In genomic region chr22:24497879-24498278, GRCh38 we compare ENCODE assay signal across 27 cellular contexts. TPM values are rescaled to one million over a fixed set of nuclear protein-coding genes. Genes with fewer than 3 reads are reported as not detected.
DNase-seq lines count a peak whose midpoint lies in the region; FAIRE-seq and TF ChIP-seq lines count a peak whose summit lies in the region.
"Had no signal": no experiment of that assay in that cellular context is flagged by ENCODE, and none has a peak within 500 bp of the region (broad histone marks: within the 10 kb centered on the region; RNA-seq: fewer than 3 reads in every experiment).

No MANE protein-coding gene starts in this region.

- no peaks in the 10 kb centered on the region for H3K36me3 ChIP-seq in suprapubic skin
- H3K36me3 ChIP-seq: ovary, spleen, stomach, WERI-Rb-1 had no signal

- no peak for TF ChIP-seq POLR2A in suprapubic skin (IDR thresholded peaks at IDR 0.05)

- TF ChIP-seq CTCF in AG10803 (conservative IDR thresholded peaks at IDR 0.05; ENCODE audit: low read length) (no peak), suprapubic skin (IDR thresholded peaks at IDR 0.05) (no peak)

- peaks cover 19% of the 10 kb centered on the region for H3K27me3 ChIP-seq in suprapubic skin
- H3K27me3 ChIP-seq: ovary had no signal

- FAIRE-seq in RCC 7860 (lab: Jason Lieb, UNC), result no peak
- FAIRE-seq: K562 had no signal

- no peak overlapping the region for H3K27ac ChIP-seq in suprapubic skin
- H3K27ac ChIP-seq: ovary, stomach, WERI-Rb-1 had no signal

- H3K4me3 ChIP-seq in AG10803 (ENCODE audit: low read length) (no peak overlapping the region), suprapubic skin (no peak overlapping the region)
- H3K4me3 ChIP-seq: K562, ovary, spleen, stomach had no signal

- 68% methylated on average over 2 of the region's 2 CpGs for WGBS in suprapubic skin

- H3K9me3 ChIP-seq in suprapubic skin, result no peaks in the 10 kb centered on the region
- H3K9me3 ChIP-seq: ovary, spleen, stomach had no signal

- peak; percentile 42 for DNase-seq in AG10803 (ENCODE audit: low read depth)
- peak; percentile 81 for DNase-seq in GF-D8 (lab: John Stamatoyannopoulos, UW)
- peak; percentile 45 to 67 for DNase-seq in NOMO-1 (lab: John Stamatoyannopoulos, UW; ENCODE audit: unreplicated experiment in 2 of 2)
- peak; percentile 29 for DNase-seq in amniotic epithelial cell (ENCODE audit: low read depth)
- no peak for DNase-seq in RCC 7860 (ENCODE audit: low spot score)
- DNase-seq in cerebellar cortex (ENCODE audit: low spot score), result no peak
- DNase-seq in suprapubic skin (ENCODE audit: low spot score in 2 of 2), result no peak
- DNase-seq in DMS79 treated with DMSO at 0.1 percent for 48 hours (lab: John Stamatoyannopoulos, UW), result no peak
- DNase-seq: activated CD4-positive, alpha-beta T cell treated with anti-CD3 and anti-CD28 coated beads, Interleukin-2, amount 50 U/mL, for 48 hours; activated gamma-delta T cell treated with Interleukin-2 at 50 U/mL for 16 hours; aorta; caudate nucleus; CD4-positive, CD25-positive, alpha-beta regulatory T cell; DMS 273 treated with DMSO at 0.1 percent for 48 hours; GDM1; HCEC 1CT; NCI-H1048; NCI-H1930; NCI-H748 treated with DMSO at 0.1 percent for 48 hours; ovary; spleen; stimulated activated CD4-positive, alpha-beta T cell treated with anti-CD3 and anti-CD28 coated beads, Interleukin-4, amount 100 ng/mL, for 4 hours; stomach; trophoblast cell; WERI-Rb-1 had no signal

- TF ChIP-seq EP300 in suprapubic skin (IDR thresholded peaks at IDR 0.05), result no peak

- peaks cover 12% of the 10 kb centered on the region for H3K4me1 ChIP-seq in suprapubic skin

RNA-seq across cellular contexts. Expression of gene UPB1, which starts 2.7 kb away (rescaled TPM):
- 1 to 10 TPM in 2 of 4 donors, under 1 TPM in 2; 0.51 to 2.4 (median 1.6) TPM for total RNA-seq in suprapubic skin
- total RNA-seq: dermis microvascular lymphatic vessel endothelial cell had no signal

RNA-seq across cellular contexts. Expression of gene GUCD1, which starts 57.1 kb away (rescaled TPM):
- 10 to 100 TPM; 75.2 to 97.5 (median 93.0) TPM for total RNA-seq in suprapubic skin

RNA-seq across cellular contexts. Expression of gene SNRPD3, which starts 57.9 kb away (rescaled TPM):
- 100 to 1,000 TPM; 168 to 208 (median 186) TPM for total RNA-seq in suprapubic skin

Comparison
In these comparisons a context has a peak if more than half of its experiments do, and no peak if none do; other contexts are left out.
1. DNase-seq: peak in AG10803 (single experiment), GF-D8 (single experiment), NOMO-1 (2 of 2) and amniotic epithelial cell (single experiment); none in RCC 7860 (single experiment), cerebellar cortex (single experiment), suprapubic skin (0 of 2) and DMS79 treated with DMSO at 0.1 percent for 48 hours (single experiment).